In the genomic region with DNA sequence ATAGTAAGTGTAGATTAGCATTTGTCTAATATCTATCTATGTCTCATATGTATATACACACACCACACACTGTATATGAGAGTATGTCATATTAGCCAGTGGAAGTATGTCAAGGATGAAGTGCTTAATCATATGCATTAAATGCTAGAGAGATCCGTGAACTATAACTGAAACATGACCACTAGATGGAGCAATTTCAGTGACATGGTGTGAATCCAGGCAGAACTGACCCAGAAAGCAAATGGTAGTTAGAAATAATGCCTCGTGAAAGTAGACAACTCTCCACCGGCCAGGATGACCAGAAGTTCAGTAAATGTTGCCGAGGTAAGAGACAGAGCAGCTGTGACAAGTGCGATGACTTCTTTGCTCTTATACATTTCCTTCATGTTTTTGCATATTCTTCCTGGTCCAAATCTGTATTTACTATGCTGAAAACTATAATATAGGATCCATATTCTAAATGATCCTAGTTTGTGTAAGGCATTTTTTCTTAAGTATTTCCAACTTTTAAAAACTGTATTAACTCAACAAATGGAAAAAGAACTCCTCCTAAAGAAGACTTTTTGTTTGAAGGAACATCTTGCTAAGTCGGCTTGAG, we compare ENCODE assay signal across 8 cellular contexts. TPM values are rescaled to one million over a fixed set of nuclear protein-coding genes. Genes with fewer than 3 reads are reported as not detected.
DNase-seq lines count a peak whose midpoint lies in the region; ATAC-seq, FAIRE-seq and TF ChIP-seq lines count a peak whose summit lies in the region.
"Not testable (repeated sequence)": the region's sequence is repeated elsewhere in the genome, so short reads cannot be mapped to it uniquely, and the experiment has no call there.

No MANE protein-coding gene starts in this region.

- H3K36me3 ChIP-seq in KMS-11 (ENCODE audit: insufficient read depth); OCI-LY3 (replicated peaks; ENCODE audit: low read depth, low read length); adipocyte (ENCODE audit: control insufficient read depth, insufficient read depth, low read length, severe bottlenecking): not testable (repeated sequence)

- not testable (repeated sequence) for H3K79me2 ChIP-seq in KMS-11 (ENCODE audit: insufficient read depth, low read depth); OCI-LY3 (ENCODE audit: low read length)

- H3K9me3 ChIP-seq in OCI-LY3 (ENCODE audit: insufficient read depth, low read length); adipocyte (ENCODE audit: control insufficient read depth, low read length): not testable (repeated sequence)

- peak; percentile 70 for ATAC-seq in GM18508 (IDR thresholded peaks at IDR 0.05; ENCODE audit: insufficient read depth, unreplicated experiment)

- DNase-seq in AG08395 (ENCODE audit: low spot score) (peak; percentile 21), HFFc6 (peak; percentile 67), adipocyte (ENCODE audit: low read depth) (peak; percentile 68)
- not testable (repeated sequence) for DNase-seq in frontal cortex (ENCODE audit: low spot score in 2 of 2); neural crest cell (ENCODE audit: low read depth, low spot score)

- H3K27me3 Mint-ChIP-seq in HFFc6 (ENCODE audit: insufficient read depth), result not testable (repeated sequence)
- peaks cover 30% of the 10 kb centered on the region for H3K27me3 Mint-ChIP-seq in neural crest cell (ENCODE audit: low read depth)

- not testable (repeated sequence) for H3K4me1 ChIP-seq in KMS-11 (ENCODE audit: low read depth, poor library complexity, severe bottlenecking); adipocyte (ENCODE audit: control insufficient read depth, insufficient read depth, low read length)
- peaks cover 18% of the 10 kb centered on the region for H3K4me1 ChIP-seq in OCI-LY3 (ENCODE audit: low read length)

- TF ChIP-seq CTCF in HFFc6 (IDR thresholded peaks at IDR 0.05) (peak; percentile 80), KMS-11 (conservative IDR thresholded peaks at IDR 0.05; ENCODE audit: low read depth, low read length) (peak; percentile 71), OCI-LY3 (IDR thresholded peaks at IDR 0.05; ENCODE audit: low read depth, low read length) (peak; percentile 50), neural crest cell (conservative IDR thresholded peaks at IDR 0.05) (peak; percentile 74)

- not testable (repeated sequence) for H3K36me3 Mint-ChIP-seq in HFFc6 (ENCODE audit: low read depth); neural crest cell (ENCODE audit: low read depth)

- not testable (repeated sequence) for H3K27me3 ChIP-seq in KMS-11 (ENCODE audit: insufficient read depth, low read depth); OCI-LY3 (ENCODE audit: low read depth, low read length); adipocyte (replicated peaks; ENCODE audit: control insufficient read depth, insufficient read depth, low read length)

- peak overlapping the region; percentile 36; the same call in 1 of the 2 replicates for H3K4me2 ChIP-seq in KMS-11
- H3K4me2 ChIP-seq in OCI-LY3 (ENCODE audit: low read length), result peak overlapping the region; percentile 52

- H2AFZ ChIP-seq in KMS-11 (ENCODE audit: low read depth) (peak overlapping the region; percentile 45), OCI-LY3 (ENCODE audit: low read depth, low read length) (peak overlapping the region; percentile 72; the same call in 1 of the 2 replicates)

- not testable (repeated sequence) for H3K27ac Mint-ChIP-seq in HFFc6; neural crest cell (ENCODE audit: unreplicated experiment)

- H3K9ac ChIP-seq in KMS-11; OCI-LY3 (ENCODE audit: low read length); adipocyte (ENCODE audit: low read length): not testable (repeated sequence)

- not testable (repeated sequence) for H3K9me3 Mint-ChIP-seq in HFFc6, neural crest cell

- H3K4me3 Mint-ChIP-seq in HFFc6, neural crest cell: not testable (repeated sequence)

- H4K20me1 ChIP-seq in KMS-11 (ENCODE audit: insufficient read depth); OCI-LY3 (ENCODE audit: insufficient read depth, low read length): not testable (repeated sequence)

- H3K4me1 Mint-ChIP-seq in HFFc6 (ENCODE audit: low read depth); neural crest cell: not testable (repeated sequence)

- not testable (repeated sequence) for H3K27ac ChIP-seq in KMS-11; OCI-LY3 (ENCODE audit: low read length)

- not testable (repeated sequence) for H3K4me3 ChIP-seq in KMS-11 (IDR thresholded peaks at IDR 0.05; ENCODE audit: insufficient read depth, low read depth, low read length); adipocyte (ENCODE audit: low read length)
- peak overlapping the region; percentile 49 for H3K4me3 ChIP-seq in OCI-LY3 (ENCODE audit: low read length)

- peak; percentile 95 for FAIRE-seq in frontal cortex (lab: Jason Lieb, UNC)

RNA-seq across cellular contexts. Expression of a gene that starts 12.7 kb away (rescaled TPM):
- total RNA-seq in HFFc6 (2021; fragmentation: NEBNext Ultra II Directional; extraction: Animal tissue kit (Norgen Biotek cat#: 25700)), result 1 to 10 TPM; 5.0 to 9.7 (median 7.5) TPM
- total RNA-seq in frontal cortex (25.3 TPM), neural crest cell (15.3 and 16.7 TPM in 2 replicates)
